In genomic region chr7:100546129-100546867, GRCh38 we compare ENCODE assay signal across 8 cellular contexts. TPM values are rescaled to one million over a fixed set of nuclear protein-coding genes. Genes with fewer than 3 reads are reported as not detected.
A peak's percentile ranks its signal among the peaks of the same experiment; 100 is the strongest.
DNase-seq lines count a peak whose midpoint lies in the region; ATAC-seq, FAIRE-seq and TF ChIP-seq lines count a peak whose summit lies in the region.

No MANE protein-coding gene starts in this region.

- peak; percentile 28 to 35 for ATAC-seq in CD4-positive, CD25-positive, alpha-beta regulatory T cell (ENCODE audit: low read depth in 2 of 2)
- peak; percentile 36 for ATAC-seq in GM21619 (IDR thresholded peaks at IDR 0.05; ENCODE audit: unreplicated experiment)
- no peak for ATAC-seq in WTC11
- peak; percentile 50 for ATAC-seq in stimulated activated naive CD8-positive, alpha-beta T cell treated with anti-CD3 and anti-CD28 coated beads, Interleukin-15, amount 100 ng/mL, for 72 hours
- ATAC-seq in GM19328 (IDR thresholded peaks at IDR 0.05; ENCODE audit: unreplicated experiment) = no peak

- H3K27ac ChIP-seq in CD4-positive, CD25-positive, alpha-beta regulatory T cell (ENCODE audit: insufficient read depth, low read length, poor library complexity, severe bottlenecking) = peak overlapping the region; percentile 84
- H3K27ac ChIP-seq in iPS-20b (ENCODE audit: low read length) = no peak overlapping the region

- CTCF ChIA-PET in WTC11 (lab: Charles Lee) = interaction anchor here (0.6 to 6.1 kb wide), 8 partner anchors 13 to 179 kb away, joined by 3 to 58 read pairs (median 4); partner anchors contain the start of genes NYAP1 and TSC22D4

- peak overlapping the region; percentile 35; the same call in 1 of the 2 replicates for H3K9ac ChIP-seq in iPS-20b (ENCODE audit: low read depth, low read length)

- POLR2A ChIA-PET in WTC11 (lab: Charles Lee) = interaction anchor here (2.1 kb wide), 1 partner anchor 40 kb away, joined by 5 read pairs; the partner anchor contains the start of genes FBXO24 and LRCH4

- H3K27ac Mint-ChIP-seq in CD4-positive, CD25-positive, alpha-beta regulatory T cell = peak overlapping the region; percentile 90 to 99 (median 92)
- peak overlapping the region; percentile 38 for H3K27ac Mint-ChIP-seq in WTC11
- H3K27ac Mint-ChIP-seq in stimulated activated naive CD8-positive, alpha-beta T cell treated with anti-CD3 and anti-CD28 coated beads, Interleukin-15, amount 100 ng/mL, for 72 hours = peak overlapping the region; percentile 92 to 95

- peaks cover 22% of the 10 kb centered on the region for H3K36me3 Mint-ChIP-seq in CD4-positive, CD25-positive, alpha-beta regulatory T cell
- H3K36me3 Mint-ChIP-seq in WTC11 = peaks cover 5% of the 10 kb centered on the region

- no peaks in the 10 kb centered on the region for H3K9me3 ChIP-seq in CD4-positive, CD25-positive, alpha-beta regulatory T cell (ENCODE audit: control insufficient read depth in 2 of 2, low read length in 2 of 2)
- no peaks in the 10 kb centered on the region for H3K9me3 ChIP-seq in iPS-20b (ENCODE audit: insufficient read depth, low read depth, low read length)

- H3K4me1 Mint-ChIP-seq in CD4-positive, CD25-positive, alpha-beta regulatory T cell = peaks cover 37 to 93% (median 80%) of the 10 kb centered on the region in 4 donors
- H3K4me1 Mint-ChIP-seq in WTC11 = peaks cover 61% of the 10 kb centered on the region
- H3K4me1 Mint-ChIP-seq in stimulated activated naive CD8-positive, alpha-beta T cell treated with anti-CD3 and anti-CD28 coated beads, Interleukin-15, amount 100 ng/mL, for 72 hours = peaks cover 96% of the 10 kb centered on the region

- H3K36me3 ChIP-seq in CD4-positive, CD25-positive, alpha-beta regulatory T cell (ENCODE audit: control insufficient read depth, insufficient read depth, low read length) = peaks cover 1% of the 10 kb centered on the region
- H3K36me3 ChIP-seq in iPS-20b (ENCODE audit: insufficient read depth, low read depth, low read length) = peaks cover 6% of the 10 kb centered on the region

- DNase-seq in CD4-positive, CD25-positive, alpha-beta regulatory T cell = peak in 2 of 3 donors; percentile 36 to 74
- DNase-seq in WTC11 (ENCODE audit: low spot score) (no peak), DMS79 treated with DMSO at 0.1 percent for 48 hours (lab: John Stamatoyannopoulos, UW) (no peak), RCC 7860 (ENCODE audit: low spot score) (no peak)
- peak; percentile 44 to 48 for DNase-seq in stimulated activated naive CD8-positive, alpha-beta T cell treated with anti-CD3 and anti-CD28 coated beads, Interleukin-15, amount 100 ng/mL, for 72 hours

- FAIRE-seq in RCC 7860 (lab: Jason Lieb, UNC) = no peak

- H3K4me3 Mint-ChIP-seq in CD4-positive, CD25-positive, alpha-beta regulatory T cell = peak overlapping the region; percentile 83 to 94 (median 88)
- no peak overlapping the region for H3K4me3 Mint-ChIP-seq in WTC11
- peak overlapping the region; percentile 85 to 97 for H3K4me3 Mint-ChIP-seq in stimulated activated naive CD8-positive, alpha-beta T cell treated with anti-CD3 and anti-CD28 coated beads, Interleukin-15, amount 100 ng/mL, for 72 hours

- TF ChIP-seq CTCF in WTC11 (IDR thresholded peaks at IDR 0.05) = no peak

- H3K27me3 ChIP-seq in CD4-positive, CD25-positive, alpha-beta regulatory T cell (ENCODE audit: control insufficient read depth, insufficient read depth, low read length) = no peaks in the 10 kb centered on the region
- peaks cover 1% of the 10 kb centered on the region; the same call in 1 of the 2 replicates for H3K27me3 ChIP-seq in iPS-20b (ENCODE audit: insufficient read depth, low read length)

- H3K27me3 Mint-ChIP-seq in CD4-positive, CD25-positive, alpha-beta regulatory T cell = no peaks in the 10 kb centered on the region
- H3K27me3 Mint-ChIP-seq in WTC11 (ENCODE audit: low read depth) = peaks cover 4% of the 10 kb centered on the region
- no peaks in the 10 kb centered on the region for H3K27me3 Mint-ChIP-seq in stimulated activated naive CD8-positive, alpha-beta T cell treated with anti-CD3 and anti-CD28 coated beads, Interleukin-15, amount 100 ng/mL, for 72 hours

- peak overlapping the region; percentile 84 for H3K4me3 ChIP-seq in CD4-positive, CD25-positive, alpha-beta regulatory T cell (ENCODE audit: low read depth, low read length)
- H3K4me3 ChIP-seq in iPS-20b (ENCODE audit: low read length) = no peak overlapping the region

- peaks cover 93% of the 10 kb centered on the region for H3K4me1 ChIP-seq in CD4-positive, CD25-positive, alpha-beta regulatory T cell (ENCODE audit: control insufficient read depth, insufficient read depth, low read length, poor library complexity, severe bottlenecking)
- peaks cover 52% of the 10 kb centered on the region for H3K4me1 ChIP-seq in iPS-20b (ENCODE audit: insufficient read depth, low read length)

- H3K9me3 Mint-ChIP-seq in CD4-positive, CD25-positive, alpha-beta regulatory T cell = peaks cover 0 to 1% (median 0%) of the 10 kb centered on the region in 7 donors
- H3K9me3 Mint-ChIP-seq in WTC11 = no peaks in the 10 kb centered on the region
- H3K9me3 Mint-ChIP-seq in stimulated activated naive CD8-positive, alpha-beta T cell treated with anti-CD3 and anti-CD28 coated beads, Interleukin-15, amount 100 ng/mL, for 72 hours = no peaks in the 10 kb centered on the region

TF ChIP-seq in WTC11, 78 proteins besides CTCF, POLR2A, EP300 and RAD21 (continues in another document):
- TF ChIP-seq FOXP4 (CRISPR knock-in tag; IDR thresholded peaks at IDR 0.05) (no peak), MAX (CRISPR knock-in tag; IDR thresholded peaks at IDR 0.05) (no peak), ZNF532 (CRISPR knock-in tag; IDR thresholded peaks at IDR 0.05; ENCODE audit: borderline replicate concordance) (no peak), CREB1 (CRISPR knock-in tag; IDR thresholded peaks at IDR 0.05) (no peak)

RNA-seq across cellular contexts. Expression of gene AGFG2, which starts 7.3 kb away (rescaled TPM):
- total RNA-seq in CD4-positive, CD25-positive, alpha-beta regulatory T cell = 40.8 TPM
- 10 to 100 TPM; 11.7 to 21.6 (median 16.0) TPM for polyA plus RNA-seq in CD4-positive, CD25-positive, alpha-beta regulatory T cell
- 6.4 to 7.4 TPM (median 7.4 TPM) in 3 replicates for total RNA-seq in WTC11 (2021)

RNA-seq across cellular contexts. Expression of gene SAP25, which starts 27.4 kb away (rescaled TPM):
- 47.4 TPM for total RNA-seq in CD4-positive, CD25-positive, alpha-beta regulatory T cell
- polyA plus RNA-seq in CD4-positive, CD25-positive, alpha-beta regulatory T cell = under 1 TPM in 1 of 4 donors, not detected in 3; 0.47 TPM
- 9.3 to 11.7 TPM (median 9.7 TPM) in 3 replicates for total RNA-seq in WTC11 (2021)

RNA-seq across cellular contexts. Expression of gene LRCH4, which starts 39.6 kb away (rescaled TPM):
- total RNA-seq in CD4-positive, CD25-positive, alpha-beta regulatory T cell = 350 TPM
- polyA plus RNA-seq in CD4-positive, CD25-positive, alpha-beta regulatory T cell = 100 to 1,000 TPM; 115 to 136 (median 126) TPM
- total RNA-seq in WTC11 (2021) = 52.0 to 59.6 TPM (median 56.7 TPM) in 3 replicates

RNA-seq across cellular contexts. Expression of gene FBXO24, which starts 39.8 kb away (rescaled TPM):
- not detected for total RNA-seq in CD4-positive, CD25-positive, alpha-beta regulatory T cell
- polyA plus RNA-seq in CD4-positive, CD25-positive, alpha-beta regulatory T cell = under 1 TPM in 3 of 4 donors, not detected in 1; 0.21 to 0.26 (median 0.22) TPM
- total RNA-seq in WTC11 (2021) = 0.70 to 1.3 TPM (median 0.94 TPM) in 3 replicates

RNA-seq across cellular contexts. Expression of gene PCOLCE, which starts 55.9 kb away (rescaled TPM):
- 2.8 TPM for total RNA-seq in CD4-positive, CD25-positive, alpha-beta regulatory T cell
- 1 to 10 TPM in 1 of 4 donors, under 1 TPM in 2, not detected in 1; 0.23 to 1.5 (median 0.89) TPM for polyA plus RNA-seq in CD4-positive, CD25-positive, alpha-beta regulatory T cell
- 53.5 to 74.8 TPM (median 70.4 TPM) in 3 replicates for total RNA-seq in WTC11 (2021)

Comparison
In these comparisons a context has a peak if more than half of its experiments do, and no peak if none do; other contexts are left out.
1. ATAC-seq: peak in CD4-positive, CD25-positive, alpha-beta regulatory T cell (2 of 2), GM21619 (single experiment) and stimulated activated naive CD8-positive, alpha-beta T cell treated with anti-CD3 and anti-CD28 coated beads, Interleukin-15, amount 100 ng/mL, for 72 hours (single experiment); none in WTC11 (single experiment) and GM19328 (single experiment).
2. DNase-seq: peak in CD4-positive, CD25-positive, alpha-beta regulatory T cell (2 of 3) and stimulated activated naive CD8-positive, alpha-beta T cell treated with anti-CD3 and anti-CD28 coated beads, Interleukin-15, amount 100 ng/mL, for 72 hours (2 of 2); none in WTC11 (single experiment), DMS79 treated with DMSO at 0.1 percent for 48 hours (single experiment) and RCC 7860 (single experiment).
3. H3K27ac Mint-ChIP-seq: peak in every context shown above with its lines; median percentile 94 in stimulated activated naive CD8-positive, alpha-beta T cell treated with anti-CD3 and anti-CD28 coated beads, Interleukin-15, amount 100 ng/mL, for 72 hours; 92 in CD4-positive, CD25-positive, alpha-beta regulatory T cell; 38 in WTC11.